Comparison of ENCODE assay signal across 20 cellular contexts in genomic region chr2:18432999-18433398, GRCh38.
A peak's percentile ranks its signal among the peaks of the same experiment; 100 is the strongest.
DNase-seq lines count a peak whose midpoint lies in the region; ATAC-seq and TF ChIP-seq lines count a peak whose summit lies in the region.
"Had no signal": no experiment of that assay in that cellular context is flagged by ENCODE, and none has a peak within 500 bp of the region (broad histone marks: within the 10 kb centered on the region; RNA-seq: fewer than 3 reads in every experiment).

No MANE protein-coding gene starts in this region.

- no peak overlapping the region for H2AK9ac ChIP-seq in IMR-90 (replicated peaks; ENCODE audit: low read depth, low read length, poor library complexity)

- no peaks in the 10 kb centered on the region for H3K79me1 ChIP-seq in IMR-90 (ENCODE audit: low read depth in 1 of 2, low read length in 2 of 2)

- DNase-seq in IMR-90: no peak
- peak; percentile 53 for DNase-seq in ecto neural progenitor cell (ENCODE audit: low spot score)
- DNase-seq in left lung: peak in 1 of 2 donors; percentile 39
- DNase-seq in sigmoid colon: peak; percentile 71
- no peak for DNase-seq in tibial artery
- DNase-seq: activated CD4-positive, alpha-beta T cell treated with anti-CD3 and anti-CD28 coated beads for 1 hour; activated CD8-positive, alpha-beta memory T cell treated with anti-CD3 and anti-CD28 coated beads, Interleukin-2, amount 50 U/mL, for 4 hours; activated naive CD4-positive, alpha-beta T cell; Calu3; effector CD8-positive, alpha-beta T cell; HFFc6; KG1; NCI-H1092; SHP77 treated with DMSO at 0.1 percent for 48 hours; stimulated activated naive CD4-positive, alpha-beta T cell treated with Interleukin-2 at 50 U/mL for 16 hours had no signal

- BruUV-seq in IMR-90 (replicated peaks; lab: Mats Ljungman, UMichigan): no TSS peak

- H3K4me2 ChIP-seq in IMR-90 (ENCODE audit: low read depth, low read length): no peak overlapping the region; the same call in 1 of the 2 replicates

- in situ Hi-C loops in IMR-90 (cut with MboI; ENCODE audit: low sequenced_read_pairs): loop anchor here (10.0 kb wide), 3 partner anchors 312 to 1422 kb away; no protein-coding TSS in a partner anchor

- ATAC-seq in IMR-90 (ENCODE audit: low read depth) (peak; percentile 48), left lung (peak; percentile 89), HG02678 (IDR thresholded peaks at IDR 0.05; ENCODE audit: unreplicated experiment) (no peak), GM18909 (IDR thresholded peaks at IDR 0.05; ENCODE audit: poor library complexity, unreplicated experiment) (no peak), GM21619 (IDR thresholded peaks at IDR 0.05; ENCODE audit: unreplicated experiment) (no peak)

- intact Hi-C loops in IMR-90 (cut with micrococcal nuclease) (loop anchor here (10.0 kb wide), 2 partner anchors 692 to 1232 kb away; no protein-coding TSS in a partner anchor), left lung (cut with DNase I) (no loop called here), sigmoid colon (cut with DNase I) (loop anchor here (5.0 kb wide), 1 partner anchor 46 kb away; no protein-coding TSS in a partner anchor), tibial artery (cut with DNase I; ENCODE audit: low total_unique reads) (loop anchor here (10.0 kb wide), 1 partner anchor 1432 kb away; no protein-coding TSS in a partner anchor)

- no peak for TF ChIP-seq RAD21 in IMR-90 (IDR thresholded peaks at IDR 0.05; ENCODE audit: low read length)

- no peak for TF ChIP-seq EP300 in sigmoid colon (IDR thresholded peaks at IDR 0.05)

- no peaks in the 10 kb centered on the region for H4K20me1 ChIP-seq in IMR-90 (ENCODE audit: insufficient read depth, low read length)

- H3K4me3 ChIP-seq in IMR-90 (ENCODE audit: insufficient read depth, low read depth, low read length) (no peak overlapping the region), left lung (no peak overlapping the region), sigmoid colon (no peak overlapping the region), tibial artery (no peak overlapping the region)
- H3K4me3 ChIP-seq: breast epithelium, vagina had no signal

- H3K4me1 ChIP-seq in IMR-90 (ENCODE audit: control insufficient read depth, insufficient read depth, low read length) (peaks cover 8% of the 10 kb centered on the region), left lung (peaks cover 0 to 4% of the 10 kb centered on the region in 2 donors), sigmoid colon (peaks cover 0 to 33% (median 23%) of the 10 kb centered on the region in 4 donors), tibial artery (peaks cover 0 to 18% (median 5%) of the 10 kb centered on the region in 4 donors)
- H3K4me1 ChIP-seq: breast epithelium had no signal

- no peaks in the 10 kb centered on the region for H3K36me3 ChIP-seq in IMR-90 (ENCODE audit: control insufficient read depth, insufficient read depth, low read length)
- H3K36me3 ChIP-seq in left lung: no peaks in the 10 kb centered on the region
- no peaks in the 10 kb centered on the region for H3K36me3 ChIP-seq in sigmoid colon
- no peaks in the 10 kb centered on the region for H3K36me3 ChIP-seq in tibial artery
- H3K36me3 ChIP-seq: breast epithelium, vagina had no signal

- H3K18ac ChIP-seq in IMR-90 (ENCODE audit: low read depth, low read length): no peak overlapping the region

- H3K23ac ChIP-seq in IMR-90 (ENCODE audit: low read depth, low read length): no peak overlapping the region

- TF ChIP-seq POLR2A in IMR-90 (IDR thresholded peaks at IDR 0.05; ENCODE audit: low read depth, low read length) (no peak), sigmoid colon (IDR thresholded peaks at IDR 0.05) (no peak)

- H4K5ac ChIP-seq in IMR-90 (ENCODE audit: low read depth, low read length): peak overlapping the region; percentile 12; the same call in 1 of the 2 replicates

- no peak overlapping the region for H3K14ac ChIP-seq in IMR-90 (replicated peaks; ENCODE audit: low read depth, low read length)

- H3K27ac ChIP-seq in IMR-90 (ENCODE audit: insufficient read depth, low read length) (no peak overlapping the region), left lung (no peak overlapping the region), sigmoid colon (peak overlapping the region; percentile 24 to 65 (median 58)), tibial artery (peak overlapping the region in 1 of 2 donors; percentile 4)
- H3K27ac ChIP-seq: breast epithelium, vagina had no signal

- H3K9me3 ChIP-seq in IMR-90 (ENCODE audit: control insufficient read depth, insufficient read depth, low read length) (no peaks in the 10 kb centered on the region), left lung (no peaks in the 10 kb centered on the region), sigmoid colon (no peaks in the 10 kb centered on the region), tibial artery (no peaks in the 10 kb centered on the region)
- H3K9me3 ChIP-seq: breast epithelium, vagina had no signal

- H4K91ac ChIP-seq in IMR-90 (ENCODE audit: insufficient read depth, low read depth, low read length): peak overlapping the region; percentile 20; the same call in 1 of the 2 replicates

- H2BK20ac ChIP-seq in IMR-90 (ENCODE audit: low read depth, low read length): 0 out of 2 replicates have a peak overlapping the region, but pooled peaks have one; percentile 20

- H3K4ac ChIP-seq in IMR-90 (ENCODE audit: low read depth, low read length): no peak overlapping the region; the same call in 1 of the 2 replicates

- no peak overlapping the region for H3K56ac ChIP-seq in IMR-90 (ENCODE audit: extremely low read depth, insufficient read depth, low read length)

- H2BK120ac ChIP-seq in IMR-90 (ENCODE audit: low read depth, low read length): peak overlapping the region; percentile 12; the same call in 1 of the 2 replicates

- H3K27me3 ChIP-seq in IMR-90 (ENCODE audit: control insufficient read depth, insufficient read depth, low read length) (no peaks in the 10 kb centered on the region), left lung (no peaks in the 10 kb centered on the region), sigmoid colon (no peaks in the 10 kb centered on the region), tibial artery (no peaks in the 10 kb centered on the region)
- H3K27me3 ChIP-seq: breast epithelium, vagina had no signal

- no peak overlapping the region for H2BK15ac ChIP-seq in IMR-90 (ENCODE audit: low read depth, low read length)

- H4K8ac ChIP-seq in IMR-90 (ENCODE audit: low read depth in 2 of 2, low read length in 2 of 2): no peak overlapping the region

- H2AK5ac ChIP-seq in IMR-90 (ENCODE audit: low read depth, low read length): no peak overlapping the region

- no peak overlapping the region for H2BK5ac ChIP-seq in IMR-90 (ENCODE audit: low read depth, low read length, poor library complexity, severe bottlenecking)

- CTCF ChIA-PET in IMR-90 (lab: Yijun Ruan, JAX): no interaction called here

- POLR2A ChIA-PET in IMR-90 (lab: Charles Lee; ENCODE audit: unreplicated experiment): interaction anchor here (0.6 kb wide), 1 partner anchor 283 kb away, joined by 14 read pairs; no protein-coding TSS in a partner anchor

- dilution Hi-C loops in IMR-90 (cut with HindIII; ENCODE audit: low sequenced_read_pairs, unreplicated experiment): no loop called here

- H2AFZ ChIP-seq in IMR-90 (replicated peaks; ENCODE audit: low read length, poor library complexity): no peak overlapping the region

- no peak overlapping the region for H3K9ac ChIP-seq in IMR-90 (ENCODE audit: low read depth, low read length)

- TF ChIP-seq CTCF in IMR-90 (conservative IDR thresholded peaks at IDR 0.05; ENCODE audit: low read depth, low read length) (no peak), left lung (IDR thresholded peaks at IDR 0.05) (no peak), sigmoid colon (IDR thresholded peaks at IDR 0.05) (no peak), tibial artery (IDR thresholded peaks at IDR 0.05) (no peak)

- no CpG with 5 or more reads among the region's 5 CpGs for WGBS in IMR-90 (ENCODE audit: extremely low coverage in 2 of 2, insufficient read length in 1 of 2), 2 experiments
- WGBS in sigmoid colon, 2 donors: 40 to 61% methylated on average over 5 of the region's 5 CpGs

- H3K9me1 ChIP-seq in IMR-90 (ENCODE audit: insufficient read depth, low read length): no peaks in the 10 kb centered on the region

TF ChIP-seq in IMR-90, 13 proteins besides CTCF, POLR2A, EP300 and RAD21:
- TF ChIP-seq NFE2L2 (IDR thresholded peaks at IDR 0.05; ENCODE audit: low read depth, low read length) (no peak), MAZ (IDR thresholded peaks at IDR 0.05; ENCODE audit: borderline replicate concordance, low read depth, low read length) (no peak), MXI1 (IDR thresholded peaks at IDR 0.05; ENCODE audit: borderline replicate concordance, low read depth, low read length) (no peak), BHLHE40 (IDR thresholded peaks at IDR 0.05; ENCODE audit: low read depth, low read length) (no peak), CHD1 (IDR thresholded peaks at IDR 0.05; ENCODE audit: low read depth, low read length) (no peak), CEBPB (IDR thresholded peaks at IDR 0.05; ENCODE audit: low read depth, low read length) (no peak), MAFK (IDR thresholded peaks at IDR 0.05; ENCODE audit: low read depth, low read length) (no peak), SMC3 (IDR thresholded peaks at IDR 0.05; ENCODE audit: low read depth, low read length) (no peak), RFX5 (IDR thresholded peaks at IDR 0.05; ENCODE audit: low read depth, low read length) (no peak), ELK1 (IDR thresholded peaks at IDR 0.05; ENCODE audit: borderline replicate concordance, low read depth, low read length) (no peak), RCOR1 (IDR thresholded peaks at IDR 0.05; ENCODE audit: insufficient replicate concordance, low read length) (no peak), USF2 (IDR thresholded peaks at IDR 0.05; ENCODE audit: low read depth, low read length) (no peak), FOS (IDR thresholded peaks at IDR 0.05; ENCODE audit: low read depth, low read length) (no peak)
TF ChIP-seq in IMR-90: peak in this region for 0.

Comparison
In these comparisons a context has a peak if more than half of its experiments do, and no peak if none do; other contexts are left out.
1. ATAC-seq: peak in IMR-90 (single experiment) and left lung (single experiment); none in HG02678 (single experiment), GM18909 (single experiment) and GM21619 (single experiment).
2. DNase-seq: peak in ecto neural progenitor cell (single experiment) and sigmoid colon (single experiment); none in IMR-90 (single experiment) and tibial artery (0 of 2).
3. H3K27ac ChIP-seq: peak in sigmoid colon (4 of 4); none in IMR-90 (single experiment) and left lung (0 of 2).
4. intact Hi-C loops: an anchor here in IMR-90 (10.0 kb wide), sigmoid colon (5.0 kb wide) and tibial artery (10.0 kb wide); none called in left lung.